ENCODE assay signal across 18 cellular contexts in the genomic region with DNA sequence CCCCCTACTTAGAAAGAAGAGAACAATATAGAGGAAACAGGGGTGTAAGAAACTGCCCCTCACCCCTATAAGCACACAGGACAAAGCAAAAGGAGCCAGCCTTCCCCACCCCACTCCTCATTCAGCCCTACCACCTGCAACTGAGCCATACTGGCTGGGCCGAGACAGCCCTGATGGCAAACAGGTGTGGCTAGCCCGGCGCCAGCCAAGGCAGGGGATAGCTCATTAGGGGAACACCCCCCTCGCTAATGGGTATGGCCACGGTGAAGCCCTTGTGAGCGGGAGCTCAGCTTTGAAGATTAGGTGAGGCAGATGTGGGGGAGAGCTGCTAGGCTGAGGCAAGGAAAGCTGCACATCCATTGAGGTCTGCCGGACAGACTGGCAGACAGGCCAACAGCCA.
A peak's percentile ranks its signal among the peaks of the same experiment; 100 is the strongest.
DNase-seq lines count a peak whose midpoint lies in the region; ATAC-seq and TF ChIP-seq lines count a peak whose summit lies in the region.
"Had no signal": no experiment of that assay in that cellular context is flagged by ENCODE, and none has a peak within 500 bp of the region (broad histone marks: within the 10 kb centered on the region; RNA-seq: fewer than 3 reads in every experiment).

No MANE protein-coding gene starts in this region.

- peak; percentile 61 for ATAC-seq in WTC11
- ATAC-seq: activated T-cell treated with anti-CD3 and anti-CD28 coated beads, Interleukin-2, amount 50 U/mL, for 72 hours; effector memory CD8-positive, alpha-beta T cell; stimulated activated memory B cell treated with anti-CD40 and anti-IgM and Interleukin-4, amounts not matched to agents 10 μg/mL and 1 μg/mL and 100 μg/mL, for 72 hours had no signal

- DNase-seq in NCI-H187 (lab: John Stamatoyannopoulos, UW) (peak; percentile 26 to 68), NCI-H187 treated with DMSO at 0.1 percent for 48 hours (lab: John Stamatoyannopoulos, UW) (no peak), NCI-H2107 treated with DMSO at 0.1 percent for 48 hours (lab: John Stamatoyannopoulos, UW; ENCODE audit: unreplicated experiment) (peak; percentile 67), WTC11 (ENCODE audit: low spot score) (peak; percentile 18), progenitor cell of endocrine pancreas (ENCODE audit: low spot score, unreplicated experiment) (no peak), HuH-7.5 (ENCODE audit: low spot score) (no peak)
- no peak for DNase-seq in stimulated activated CD4-positive, alpha-beta T cell treated with anti-CD3 and anti-CD28 coated beads, Interleukin-2, amount 100 ng/mL, for 24 hours
- no peak for DNase-seq in activated naive CD4-positive, alpha-beta T cell treated with anti-CD3 and anti-CD28 coated beads for 36 hours
- DNase-seq: activated CD4-positive, alpha-beta T cell treated with anti-CD3 and anti-CD28 coated beads for 1 hour; activated CD8-positive, alpha-beta memory T cell treated with anti-CD3 and anti-CD28 coated beads for 24 hours; activated T-cell treated with anti-CD3 and anti-CD28 coated beads, Interleukin-2, amount 50 U/mL, for 72 hours; effector memory CD8-positive, alpha-beta T cell; NCI-H345; nephron progenitor cell; SW 1271 had no signal

- CTCF ChIA-PET in WTC11 (lab: Charles Lee), result interaction anchor here (0.9 to 1.6 kb wide), 5 partner anchors 26 to 319 kb away, joined by 3 to 6 read pairs (median 3); no protein-coding TSS in a partner anchor
- CTCF ChIA-PET in activated naive CD4-positive, alpha-beta T cell treated with anti-CD3 and anti-CD28 coated beads for 36 hours (lab: Charles Lee), result no interaction called here

- no peaks in the 10 kb centered on the region for H3K27me3 Mint-ChIP-seq in WTC11 (ENCODE audit: low read depth)
- no peaks in the 10 kb centered on the region for H3K27me3 Mint-ChIP-seq in progenitor cell of endocrine pancreas
- H3K27me3 Mint-ChIP-seq in activated naive CD4-positive, alpha-beta T cell treated with anti-CD3 and anti-CD28 coated beads for 36 hours (ENCODE audit: low read depth), result no peaks in the 10 kb centered on the region
- H3K27me3 Mint-ChIP-seq: activated naive CD8-positive, alpha-beta T cell; B cell; effector memory CD8-positive, alpha-beta T cell; stimulated activated memory B cell treated with anti-CD40 and anti-IgM and Interleukin-4, amounts not matched to agents 10 μg/mL and 1 μg/mL and 100 μg/mL, for 72 hours had no signal

- intact Hi-C loops in activated naive CD4-positive, alpha-beta T cell treated with anti-CD3 and anti-CD28 coated beads for 36 hours (cut with micrococcal nuclease), result no loop called here

- H3K4me3 Mint-ChIP-seq in WTC11 (no peak overlapping the region), progenitor cell of endocrine pancreas (ENCODE audit: low read depth) (no peak overlapping the region)
- no peak overlapping the region for H3K4me3 Mint-ChIP-seq in activated naive CD4-positive, alpha-beta T cell treated with anti-CD3 and anti-CD28 coated beads for 36 hours
- H3K4me3 Mint-ChIP-seq: activated naive CD8-positive, alpha-beta T cell; activated T-cell treated with anti-CD3 and anti-CD28 coated beads, Interleukin-2, amount 50 U/mL, for 72 hours; B cell; effector memory CD8-positive, alpha-beta T cell; nephron progenitor cell; stimulated activated memory B cell treated with anti-CD40 and anti-IgM and Interleukin-4, amounts not matched to agents 10 μg/mL and 1 μg/mL and 100 μg/mL, for 72 hours had no signal

- H3K36me3 Mint-ChIP-seq in WTC11 (peaks cover 11% of the 10 kb centered on the region), progenitor cell of endocrine pancreas (ENCODE audit: insufficient read depth) (peaks cover 19% of the 10 kb centered on the region)
- H3K36me3 Mint-ChIP-seq in activated naive CD4-positive, alpha-beta T cell treated with anti-CD3 and anti-CD28 coated beads for 36 hours (ENCODE audit: low read depth), result peaks cover 13% of the 10 kb centered on the region

- H3K27ac Mint-ChIP-seq in WTC11, result no peak overlapping the region
- H3K27ac Mint-ChIP-seq in progenitor cell of endocrine pancreas, result peak overlapping the region; percentile 22
- no peak overlapping the region for H3K27ac Mint-ChIP-seq in activated naive CD4-positive, alpha-beta T cell treated with anti-CD3 and anti-CD28 coated beads for 36 hours
- H3K27ac Mint-ChIP-seq: activated naive CD8-positive, alpha-beta T cell; activated T-cell treated with anti-CD3 and anti-CD28 coated beads, Interleukin-2, amount 50 U/mL, for 72 hours; B cell; effector memory CD8-positive, alpha-beta T cell; nephron progenitor cell; stimulated activated memory B cell treated with anti-CD40 and anti-IgM and Interleukin-4, amounts not matched to agents 10 μg/mL and 1 μg/mL and 100 μg/mL, for 72 hours had no signal

- TF ChIP-seq CTCF in WTC11 (IDR thresholded peaks at IDR 0.05) (no peak), progenitor cell of endocrine pancreas (IDR thresholded peaks at IDR 0.05; ENCODE audit: unreplicated experiment) (no peak)

- no peaks in the 10 kb centered on the region for H3K4me1 Mint-ChIP-seq in WTC11
- H3K4me1 Mint-ChIP-seq in progenitor cell of endocrine pancreas (ENCODE audit: low read depth), result peaks cover 27% of the 10 kb centered on the region
- no peaks in the 10 kb centered on the region for H3K4me1 Mint-ChIP-seq in activated naive CD4-positive, alpha-beta T cell treated with anti-CD3 and anti-CD28 coated beads for 36 hours (ENCODE audit: low read depth)
- H3K4me1 Mint-ChIP-seq: B cell; stimulated activated memory B cell treated with anti-CD40 and anti-IgM and Interleukin-4, amounts not matched to agents 10 μg/mL and 1 μg/mL and 100 μg/mL, for 72 hours had no signal

- H3K9me3 Mint-ChIP-seq in WTC11 (no peaks in the 10 kb centered on the region), progenitor cell of endocrine pancreas (ENCODE audit: low read depth) (no peaks in the 10 kb centered on the region)
- H3K9me3 Mint-ChIP-seq in activated naive CD4-positive, alpha-beta T cell treated with anti-CD3 and anti-CD28 coated beads for 36 hours, result no peaks in the 10 kb centered on the region
- H3K9me3 Mint-ChIP-seq: activated T-cell treated with anti-CD3 and anti-CD28 coated beads, Interleukin-2, amount 50 U/mL, for 72 hours; effector memory CD8-positive, alpha-beta T cell; nephron progenitor cell; stimulated activated memory B cell treated with anti-CD40 and anti-IgM and Interleukin-4, amounts not matched to agents 10 μg/mL and 1 μg/mL and 100 μg/mL, for 72 hours had no signal

- POLR2A ChIA-PET in WTC11 (lab: Charles Lee), result interaction anchor here (0.6 kb wide), 1 partner anchor 162 kb away, joined by 4 read pairs; no protein-coding TSS in a partner anchor

TF ChIP-seq in WTC11, 78 proteins besides CTCF, POLR2A, EP300 and RAD21 (continues in another document):
- TF ChIP-seq, protein P1, sequence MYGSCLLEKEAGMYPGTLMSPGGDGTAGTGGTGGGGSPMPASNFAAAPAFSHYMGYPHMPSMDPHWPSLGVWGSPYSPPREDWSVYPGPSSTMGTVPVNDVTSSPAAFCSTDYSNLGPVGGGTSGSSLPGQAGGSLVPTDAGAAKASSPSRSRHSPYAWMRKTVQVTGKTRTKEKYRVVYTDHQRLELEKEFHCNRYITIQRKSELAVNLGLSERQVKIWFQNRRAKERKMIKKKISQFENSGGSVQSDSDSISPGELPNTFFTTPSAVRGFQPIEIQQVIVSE (CRISPR knock-in tag; IDR thresholded peaks at IDR 0.05; ENCODE audit: borderline replicate concordance), result no peak
- TF ChIP-seq ZNF219 (CRISPR knock-in tag; IDR thresholded peaks at IDR 0.05; ENCODE audit: borderline replicate concordance), result no peak
- TF ChIP-seq ELF4 (CRISPR knock-in tag; IDR thresholded peaks at IDR 0.05; ENCODE audit: low read depth), result no peak
- TF ChIP-seq, protein P2, sequence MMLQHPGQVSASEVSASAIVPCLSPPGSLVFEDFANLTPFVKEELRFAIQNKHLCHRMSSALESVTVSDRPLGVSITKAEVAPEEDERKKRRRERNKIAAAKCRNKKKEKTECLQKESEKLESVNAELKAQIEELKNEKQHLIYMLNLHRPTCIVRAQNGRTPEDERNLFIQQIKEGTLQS (CRISPR knock-in tag; conservative IDR thresholded peaks at IDR 0.05), result no peak
- TF ChIP-seq, protein P3, sequence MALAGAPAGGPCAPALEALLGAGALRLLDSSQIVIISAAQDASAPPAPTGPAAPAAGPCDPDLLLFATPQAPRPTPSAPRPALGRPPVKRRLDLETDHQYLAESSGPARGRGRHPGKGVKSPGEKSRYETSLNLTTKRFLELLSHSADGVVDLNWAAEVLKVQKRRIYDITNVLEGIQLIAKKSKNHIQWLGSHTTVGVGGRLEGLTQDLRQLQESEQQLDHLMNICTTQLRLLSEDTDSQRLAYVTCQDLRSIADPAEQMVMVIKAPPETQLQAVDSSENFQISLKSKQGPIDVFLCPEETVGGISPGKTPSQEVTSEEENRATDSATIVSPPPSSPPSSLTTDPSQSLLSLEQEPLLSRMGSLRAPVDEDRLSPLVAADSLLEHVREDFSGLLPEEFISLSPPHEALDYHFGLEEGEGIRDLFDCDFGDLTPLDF (CRISPR knock-in tag; IDR thresholded peaks at IDR 0.05), result no peak
- TF ChIP-seq, protein P4, sequence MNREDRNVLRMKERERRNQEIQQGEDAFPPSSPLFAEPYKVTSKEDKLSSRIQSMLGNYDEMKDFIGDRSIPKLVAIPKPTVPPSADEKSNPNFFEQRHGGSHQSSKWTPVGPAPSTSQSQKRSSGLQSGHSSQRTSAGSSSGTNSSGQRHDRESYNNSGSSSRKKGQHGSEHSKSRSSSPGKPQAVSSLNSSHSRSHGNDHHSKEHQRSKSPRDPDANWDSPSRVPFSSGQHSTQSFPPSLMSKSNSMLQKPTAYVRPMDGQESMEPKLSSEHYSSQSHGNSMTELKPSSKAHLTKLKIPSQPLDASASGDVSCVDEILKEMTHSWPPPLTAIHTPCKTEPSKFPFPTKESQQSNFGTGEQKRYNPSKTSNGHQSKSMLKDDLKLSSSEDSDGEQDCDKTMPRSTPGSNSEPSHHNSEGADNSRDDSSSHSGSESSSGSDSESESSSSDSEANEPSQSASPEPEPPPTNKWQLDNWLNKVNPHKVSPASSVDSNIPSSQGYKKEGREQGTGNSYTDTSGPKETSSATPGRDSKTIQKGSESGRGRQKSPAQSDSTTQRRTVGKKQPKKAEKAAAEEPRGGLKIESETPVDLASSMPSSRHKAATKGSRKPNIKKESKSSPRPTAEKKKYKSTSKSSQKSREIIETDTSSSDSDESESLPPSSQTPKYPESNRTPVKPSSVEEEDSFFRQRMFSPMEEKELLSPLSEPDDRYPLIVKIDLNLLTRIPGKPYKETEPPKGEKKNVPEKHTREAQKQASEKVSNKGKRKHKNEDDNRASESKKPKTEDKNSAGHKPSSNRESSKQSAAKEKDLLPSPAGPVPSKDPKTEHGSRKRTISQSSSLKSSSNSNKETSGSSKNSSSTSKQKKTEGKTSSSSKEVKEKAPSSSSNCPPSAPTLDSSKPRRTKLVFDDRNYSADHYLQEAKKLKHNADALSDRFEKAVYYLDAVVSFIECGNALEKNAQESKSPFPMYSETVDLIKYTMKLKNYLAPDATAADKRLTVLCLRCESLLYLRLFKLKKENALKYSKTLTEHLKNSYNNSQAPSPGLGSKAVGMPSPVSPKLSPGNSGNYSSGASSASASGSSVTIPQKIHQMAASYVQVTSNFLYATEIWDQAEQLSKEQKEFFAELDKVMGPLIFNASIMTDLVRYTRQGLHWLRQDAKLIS (CRISPR knock-in tag; IDR thresholded peaks at IDR 0.05; ENCODE audit: borderline replicate concordance), result no peak

Comparison
In these comparisons a context has a peak if more than half of its experiments do, and no peak if none do; other contexts are left out.
1. DNase-seq: peak in NCI-H187 (2 of 2), NCI-H2107 treated with DMSO at 0.1 percent for 48 hours (single experiment) and WTC11 (single experiment); none in NCI-H187 treated with DMSO at 0.1 percent for 48 hours (single experiment), progenitor cell of endocrine pancreas (single experiment), HuH-7.5 (single experiment), stimulated activated CD4-positive, alpha-beta T cell treated with anti-CD3 and anti-CD28 coated beads, Interleukin-2, amount 100 ng/mL, for 24 hours (0 of 2) and activated naive CD4-positive, alpha-beta T cell treated with anti-CD3 and anti-CD28 coated beads for 36 hours (single experiment).